Comparison of ENCODE assay signal across 8 cellular contexts in genomic region chr3:192130534-192131132, GRCh38.
DNase-seq lines count a peak whose midpoint lies in the region; TF ChIP-seq lines count a peak whose summit lies in the region.

No MANE protein-coding gene starts in this region.

- H3K36me3 ChIP-seq in Loucy (ENCODE audit: insufficient read depth, low read length) = no peaks in the 10 kb centered on the region

- no peak overlapping the region for H3K4me2 ChIP-seq in Loucy (ENCODE audit: low read depth, low read length, poor library complexity, severe bottlenecking)

- no peaks in the 10 kb centered on the region for H3K4me1 ChIP-seq in Loucy (ENCODE audit: insufficient read depth, low read length, poor library complexity, severe bottlenecking)

- peak; percentile 79 for TF ChIP-seq CTCF in GM12872 (IDR thresholded peaks at IDR 0.05; ENCODE audit: insufficient read depth, low read depth, low read length)
- peak; percentile 49 for TF ChIP-seq CTCF in HFF-Myc (IDR thresholded peaks at IDR 0.05; ENCODE audit: low read depth, low read length, missing control alignments)
- TF ChIP-seq CTCF in Loucy (conservative IDR thresholded peaks at IDR 0.05; ENCODE audit: low read length) = peak; percentile 77

- H4K20me1 ChIP-seq in Loucy (ENCODE audit: insufficient read depth, low read length, poor library complexity, severe bottlenecking) = no peaks in the 10 kb centered on the region

- H3K4me3 ChIP-seq in HFF-Myc (replicated peaks; ENCODE audit: low read depth, low read length) = no peak overlapping the region
- no peak overlapping the region for H3K4me3 ChIP-seq in Loucy (ENCODE audit: low read length, poor library complexity, severe bottlenecking)

- no peaks in the 10 kb centered on the region for H3K79me2 ChIP-seq in Loucy (ENCODE audit: insufficient read depth, low read length)

- no peak overlapping the region for H2AFZ ChIP-seq in Loucy (ENCODE audit: low read length)

- H3K9me3 ChIP-seq in Loucy (ENCODE audit: insufficient read depth, low read depth, low read length) = no peaks in the 10 kb centered on the region

- DNase-seq in AG08396 (ENCODE audit: low spot score) = peak; percentile 4
- DNase-seq in HFF-Myc (ENCODE audit: extremely low read depth, low read depth) = peak; percentile 1
- peak; percentile 10 for DNase-seq in UCSD-AML1 (lab: John Stamatoyannopoulos, UW; ENCODE audit: unreplicated experiment)
- DNase-seq in globus pallidus (ENCODE audit: low spot score) = peak; percentile 70
- DNase-seq in pulmonary artery endothelial cell (ENCODE audit: low read depth, low spot score) = peak; percentile 35
- DNase-seq in dedifferentiated amniotic fluid mesenchymal stem cell (ENCODE audit: extremely low spot score) = no peak

- no peaks in the 10 kb centered on the region for H3K27me3 ChIP-seq in Loucy (ENCODE audit: insufficient read depth, low read length, poor library complexity, severe bottlenecking)

- H3K9ac ChIP-seq in Loucy (ENCODE audit: low read depth, low read length, poor library complexity, severe bottlenecking) = no peak overlapping the region

- no peaks in the 10 kb centered on the region for H3K9me2 ChIP-seq in Loucy (replicated peaks; ENCODE audit: low read depth, low read length)

- no peaks in the 10 kb centered on the region for H3F3A ChIP-seq in Loucy (ENCODE audit: low read depth)
